In genomic region chr15:85499498-85499897, GRCh38 we compare ENCODE assay signal across 11 cellular contexts.
DNase-seq lines count a peak whose midpoint lies in the region; ATAC-seq and TF ChIP-seq lines count a peak whose summit lies in the region.
"Had no signal": no experiment of that assay in that cellular context is flagged by ENCODE, and none has a peak within 500 bp of the region (broad histone marks: within the 10 kb centered on the region; RNA-seq: fewer than 3 reads in every experiment).

No MANE protein-coding gene starts in this region.

- H3K79me2 ChIP-seq in PC-3 (ENCODE audit: low read length), result peaks cover 70% of the 10 kb centered on the region

- no peak overlapping the region for H3K4me3 ChIP-seq in PC-3 (ENCODE audit: low read length)
- H3K4me3 ChIP-seq in upper lobe of right lung, result no peak overlapping the region
- H3K4me3 ChIP-seq: skin epidermis had no signal

- H3K27ac Mint-ChIP-seq in activated naive CD4-positive, alpha-beta T cell treated with anti-CD3 and anti-CD28 coated beads, Interleukin-2, amount 50 U/mL, for 24 hours, result no peak overlapping the region
- no peak overlapping the region for H3K27ac Mint-ChIP-seq in activated naive CD4-positive, alpha-beta T cell treated with anti-CD3 and anti-CD28 coated beads, Interleukin-2, amount 10 ng/mL, durations not matched to agents 7 days and 5 days
- H3K27ac Mint-ChIP-seq: B cell had no signal

- H4K20me1 ChIP-seq in PC-3 (ENCODE audit: low read length), result no peaks in the 10 kb centered on the region

- H3K9me2 ChIP-seq in PC-3 (replicated peaks; ENCODE audit: low read length), result no peaks in the 10 kb centered on the region

- TF ChIP-seq CTCF in PC-3 (conservative IDR thresholded peaks at IDR 0.05; ENCODE audit: low read depth, low read length) (no peak), upper lobe of right lung (IDR thresholded peaks at IDR 0.05) (no peak)

- H3K27me3 ChIP-seq in PC-3 (ENCODE audit: low read length), result no peaks in the 10 kb centered on the region
- no peaks in the 10 kb centered on the region for H3K27me3 ChIP-seq in upper lobe of right lung

- intact Hi-C loops in PC-3 (cut with micrococcal nuclease), result no loop called here
- intact Hi-C loops in left ventricle myocardium superior (cut with micrococcal nuclease), result loop anchor here (10.0 kb wide), 2 partner anchors 75 to 225 kb away; no protein-coding TSS in a partner anchor
- intact Hi-C loops in upper lobe of right lung (cut with DNase I), result no loop called here

- H3K9me3 Mint-ChIP-seq in activated naive CD4-positive, alpha-beta T cell treated with anti-CD3 and anti-CD28 coated beads, Interleukin-2, amount 50 U/mL, for 24 hours, result no peaks in the 10 kb centered on the region
- H3K9me3 Mint-ChIP-seq in activated naive CD4-positive, alpha-beta T cell treated with anti-CD3 and anti-CD28 coated beads, Interleukin-2, amount 10 ng/mL, durations not matched to agents 7 days and 5 days, result no peaks in the 10 kb centered on the region

- peak overlapping the region; percentile 8 for H3K4me3 Mint-ChIP-seq in activated naive CD4-positive, alpha-beta T cell treated with anti-CD3 and anti-CD28 coated beads, Interleukin-2, amount 50 U/mL, for 24 hours
- H3K4me3 Mint-ChIP-seq in activated naive CD4-positive, alpha-beta T cell treated with anti-CD3 and anti-CD28 coated beads, Interleukin-2, amount 10 ng/mL, durations not matched to agents 7 days and 5 days, result no peak overlapping the region
- H3K4me3 Mint-ChIP-seq: B cell had no signal

- peaks cover 2% of the 10 kb centered on the region for H3K36me3 Mint-ChIP-seq in activated naive CD4-positive, alpha-beta T cell treated with anti-CD3 and anti-CD28 coated beads, Interleukin-2, amount 50 U/mL, for 24 hours
- no peaks in the 10 kb centered on the region for H3K36me3 Mint-ChIP-seq in activated naive CD4-positive, alpha-beta T cell treated with anti-CD3 and anti-CD28 coated beads, Interleukin-2, amount 10 ng/mL, durations not matched to agents 7 days and 5 days

- peaks cover 91% of the 10 kb centered on the region for H3K4me1 Mint-ChIP-seq in activated naive CD4-positive, alpha-beta T cell treated with anti-CD3 and anti-CD28 coated beads, Interleukin-2, amount 50 U/mL, for 24 hours
- H3K4me1 Mint-ChIP-seq in activated naive CD4-positive, alpha-beta T cell treated with anti-CD3 and anti-CD28 coated beads, Interleukin-2, amount 10 ng/mL, durations not matched to agents 7 days and 5 days, result peaks cover 47% of the 10 kb centered on the region

- H3K9me3 ChIP-seq in PC-3 (ENCODE audit: low read length) (no peaks in the 10 kb centered on the region), upper lobe of right lung (no peaks in the 10 kb centered on the region)

- 0 out of 2 replicates have a peak overlapping the region, but pooled peaks have one; percentile 5 for H3K4me2 ChIP-seq in PC-3 (ENCODE audit: low read length)

- CTCF ChIA-PET in activated naive CD4-positive, alpha-beta T cell treated with anti-CD3 and anti-CD28 coated beads, Interleukin-2, amount 10 ng/mL, durations not matched to agents 7 days and 5 days (lab: Charles Lee), result interaction anchor here (0.6 to 1.9 kb wide), 3 partner anchors 94 to 203 kb away, joined by 3 to 5 read pairs (median 3); no protein-coding TSS in a partner anchor
- CTCF ChIA-PET in PC-3 (lab: Charles Lee), result no interaction called here

- POLR2A ChIA-PET in PC-3 (lab: Charles Lee; ENCODE audit: unreplicated experiment), result no interaction called here

- no peak overlapping the region for H2AFZ ChIP-seq in PC-3 (ENCODE audit: low read length)

- no TSS peak for BruUV-seq in PC-3 (replicated peaks; lab: Mats Ljungman, UMichigan)

- peak overlapping the region; percentile 46 for H3K27ac ChIP-seq in PC-3 (ENCODE audit: low read length)
- H3K27ac ChIP-seq in upper lobe of right lung, result no peak overlapping the region
- H3K27ac ChIP-seq: skin epidermis had no signal

- H3K36me3 ChIP-seq in PC-3 (ENCODE audit: low read depth, low read length), result no peaks in the 10 kb centered on the region
- no peaks in the 10 kb centered on the region for H3K36me3 ChIP-seq in upper lobe of right lung

- no peaks in the 10 kb centered on the region for H3F3A ChIP-seq in PC-3 (ENCODE audit: low read length, unreplicated experiment)

- no peak overlapping the region for H3K9ac ChIP-seq in PC-3 (ENCODE audit: low read length)

- ATAC-seq in PC-3, result 0 out of 2 replicates have a peak, but pooled peaks have one; percentile 19
- ATAC-seq in left ventricle myocardium superior, result peak; percentile 10
- peak; percentile 35 for ATAC-seq in upper lobe of right lung
- ATAC-seq in GM21367 (IDR thresholded peaks at IDR 0.05; ENCODE audit: unreplicated experiment), result no peak

- DNase-seq in activated naive CD4-positive, alpha-beta T cell treated with anti-CD3 and anti-CD28 coated beads, Interleukin-2, amount 10 ng/mL, durations not matched to agents 7 days and 5 days, result no peak
- DNase-seq in PC-3 (no peak), left ventricle myocardium superior (no peak), upper lobe of right lung (no peak), mucosa of gallbladder (ENCODE audit: low spot score) (no peak)
- DNase-seq in stimulated activated CD4-positive, alpha-beta T cell treated with anti-CD3 and anti-CD28 coated beads, Interleukin-2, amount 100 ng/mL, for 24 hours, result no peak
- DNase-seq: NCI-H524 treated with DMSO at 0.1 percent for 48 hours had no signal

- no peaks in the 10 kb centered on the region for H3K27me3 Mint-ChIP-seq in activated naive CD4-positive, alpha-beta T cell treated with anti-CD3 and anti-CD28 coated beads, Interleukin-2, amount 50 U/mL, for 24 hours
- no peaks in the 10 kb centered on the region for H3K27me3 Mint-ChIP-seq in activated naive CD4-positive, alpha-beta T cell treated with anti-CD3 and anti-CD28 coated beads, Interleukin-2, amount 10 ng/mL, durations not matched to agents 7 days and 5 days
- H3K27me3 Mint-ChIP-seq: B cell had no signal

- H3K4me1 ChIP-seq in PC-3 (ENCODE audit: insufficient read depth, low read length), result peaks cover 26% of the 10 kb centered on the region
- peaks cover 33% of the 10 kb centered on the region for H3K4me1 ChIP-seq in upper lobe of right lung
